1 cellular context compared by ENCODE assay signal in the genomic region with DNA sequence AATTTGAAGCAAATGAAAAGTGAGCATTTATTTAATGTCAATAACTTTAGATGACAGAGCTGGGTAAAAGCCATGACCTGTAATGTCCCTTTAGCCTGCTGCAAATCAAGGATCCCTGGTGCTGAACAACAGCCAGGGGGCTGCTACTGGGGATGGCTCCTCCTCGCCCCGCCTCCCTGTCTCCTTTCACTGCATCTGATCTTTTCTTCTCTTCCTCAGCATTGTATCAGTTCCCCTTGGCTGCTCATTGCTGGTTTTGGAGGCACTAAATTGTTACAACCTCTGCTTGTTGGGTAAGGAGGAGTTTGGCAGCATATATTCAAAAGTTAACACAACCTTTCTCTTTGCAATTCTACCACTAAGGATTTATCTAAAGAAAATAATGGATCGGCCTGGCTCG.
TF ChIP-seq lines count a peak whose summit lies in the region.

No MANE protein-coding gene starts in this region.

TF ChIP-seq in WTC11, 78 proteins besides CTCF, POLR2A, EP300 and RAD21 (continued from another document):
- TF ChIP-seq, protein P1, sequence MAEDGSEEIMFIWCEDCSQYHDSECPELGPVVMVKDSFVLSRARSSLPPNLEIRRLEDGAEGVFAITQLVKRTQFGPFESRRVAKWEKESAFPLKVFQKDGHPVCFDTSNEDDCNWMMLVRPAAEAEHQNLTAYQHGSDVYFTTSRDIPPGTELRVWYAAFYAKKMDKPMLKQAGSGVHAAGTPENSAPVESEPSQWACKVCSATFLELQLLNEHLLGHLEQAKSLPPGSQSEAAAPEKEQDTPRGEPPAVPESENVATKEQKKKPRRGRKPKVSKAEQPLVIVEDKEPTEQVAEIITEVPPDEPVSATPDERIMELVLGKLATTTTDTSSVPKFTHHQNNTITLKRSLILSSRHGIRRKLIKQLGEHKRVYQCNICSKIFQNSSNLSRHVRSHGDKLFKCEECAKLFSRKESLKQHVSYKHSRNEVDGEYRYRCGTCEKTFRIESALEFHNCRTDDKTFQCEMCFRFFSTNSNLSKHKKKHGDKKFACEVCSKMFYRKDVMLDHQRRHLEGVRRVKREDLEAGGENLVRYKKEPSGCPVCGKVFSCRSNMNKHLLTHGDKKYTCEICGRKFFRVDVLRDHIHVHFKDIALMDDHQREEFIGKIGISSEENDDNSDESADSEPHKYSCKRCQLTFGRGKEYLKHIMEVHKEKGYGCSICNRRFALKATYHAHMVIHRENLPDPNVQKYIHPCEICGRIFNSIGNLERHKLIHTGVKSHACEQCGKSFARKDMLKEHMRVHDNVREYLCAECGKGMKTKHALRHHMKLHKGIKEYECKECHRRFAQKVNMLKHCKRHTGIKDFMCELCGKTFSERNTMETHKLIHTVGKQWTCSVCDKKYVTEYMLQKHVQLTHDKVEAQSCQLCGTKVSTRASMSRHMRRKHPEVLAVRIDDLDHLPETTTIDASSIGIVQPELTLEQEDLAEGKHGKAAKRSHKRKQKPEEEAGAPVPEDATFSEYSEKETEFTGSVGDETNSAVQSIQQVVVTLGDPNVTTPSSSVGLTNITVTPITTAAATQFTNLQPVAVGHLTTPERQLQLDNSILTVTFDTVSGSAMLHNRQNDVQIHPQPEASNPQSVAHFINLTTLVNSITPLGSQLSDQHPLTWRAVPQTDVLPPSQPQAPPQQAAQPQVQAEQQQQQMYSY (CRISPR knock-in tag; IDR thresholded peaks at IDR 0.05) = no peak
- TF ChIP-seq, protein P2, sequence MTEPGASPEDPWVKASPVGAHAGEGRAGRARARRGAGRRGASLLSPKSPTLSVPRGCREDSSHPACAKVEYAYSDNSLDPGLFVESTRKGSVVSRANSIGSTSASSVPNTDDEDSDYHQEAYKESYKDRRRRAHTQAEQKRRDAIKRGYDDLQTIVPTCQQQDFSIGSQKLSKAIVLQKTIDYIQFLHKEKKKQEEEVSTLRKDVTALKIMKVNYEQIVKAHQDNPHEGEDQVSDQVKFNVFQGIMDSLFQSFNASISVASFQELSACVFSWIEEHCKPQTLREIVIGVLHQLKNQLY (CRISPR knock-in tag; IDR thresholded peaks at IDR 0.05) = no peak
- TF ChIP-seq, protein P3, sequence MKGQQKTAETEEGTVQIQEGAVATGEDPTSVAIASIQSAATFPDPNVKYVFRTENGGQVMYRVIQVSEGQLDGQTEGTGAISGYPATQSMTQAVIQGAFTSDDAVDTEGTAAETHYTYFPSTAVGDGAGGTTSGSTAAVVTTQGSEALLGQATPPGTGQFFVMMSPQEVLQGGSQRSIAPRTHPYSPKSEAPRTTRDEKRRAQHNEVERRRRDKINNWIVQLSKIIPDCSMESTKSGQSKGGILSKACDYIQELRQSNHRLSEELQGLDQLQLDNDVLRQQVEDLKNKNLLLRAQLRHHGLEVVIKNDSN (CRISPR knock-in tag; IDR thresholded peaks at IDR 0.05) = no peak
- TF ChIP-seq, protein P4, sequence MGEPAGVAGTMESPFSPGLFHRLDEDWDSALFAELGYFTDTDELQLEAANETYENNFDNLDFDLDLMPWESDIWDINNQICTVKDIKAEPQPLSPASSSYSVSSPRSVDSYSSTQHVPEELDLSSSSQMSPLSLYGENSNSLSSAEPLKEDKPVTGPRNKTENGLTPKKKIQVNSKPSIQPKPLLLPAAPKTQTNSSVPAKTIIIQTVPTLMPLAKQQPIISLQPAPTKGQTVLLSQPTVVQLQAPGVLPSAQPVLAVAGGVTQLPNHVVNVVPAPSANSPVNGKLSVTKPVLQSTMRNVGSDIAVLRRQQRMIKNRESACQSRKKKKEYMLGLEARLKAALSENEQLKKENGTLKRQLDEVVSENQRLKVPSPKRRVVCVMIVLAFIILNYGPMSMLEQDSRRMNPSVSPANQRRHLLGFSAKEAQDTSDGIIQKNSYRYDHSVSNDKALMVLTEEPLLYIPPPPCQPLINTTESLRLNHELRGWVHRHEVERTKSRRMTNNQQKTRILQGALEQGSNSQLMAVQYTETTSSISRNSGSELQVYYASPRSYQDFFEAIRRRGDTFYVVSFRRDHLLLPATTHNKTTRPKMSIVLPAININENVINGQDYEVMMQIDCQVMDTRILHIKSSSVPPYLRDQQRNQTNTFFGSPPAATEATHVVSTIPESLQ (CRISPR knock-in tag; IDR thresholded peaks at IDR 0.05) = no peak
- no peak for TF ChIP-seq HMGA2 (CRISPR knock-in tag; IDR thresholded peaks at IDR 0.05)
- TF ChIP-seq, protein P5, sequence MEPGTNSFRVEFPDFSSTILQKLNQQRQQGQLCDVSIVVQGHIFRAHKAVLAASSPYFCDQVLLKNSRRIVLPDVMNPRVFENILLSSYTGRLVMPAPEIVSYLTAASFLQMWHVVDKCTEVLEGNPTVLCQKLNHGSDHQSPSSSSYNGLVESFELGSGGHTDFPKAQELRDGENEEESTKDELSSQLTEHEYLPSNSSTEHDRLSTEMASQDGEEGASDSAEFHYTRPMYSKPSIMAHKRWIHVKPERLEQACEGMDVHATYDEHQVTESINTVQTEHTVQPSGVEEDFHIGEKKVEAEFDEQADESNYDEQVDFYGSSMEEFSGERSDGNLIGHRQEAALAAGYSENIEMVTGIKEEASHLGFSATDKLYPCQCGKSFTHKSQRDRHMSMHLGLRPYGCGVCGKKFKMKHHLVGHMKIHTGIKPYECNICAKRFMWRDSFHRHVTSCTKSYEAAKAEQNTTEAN (CRISPR knock-in tag; IDR thresholded peaks at IDR 0.05) = no peak
- TF ChIP-seq, protein P6, sequence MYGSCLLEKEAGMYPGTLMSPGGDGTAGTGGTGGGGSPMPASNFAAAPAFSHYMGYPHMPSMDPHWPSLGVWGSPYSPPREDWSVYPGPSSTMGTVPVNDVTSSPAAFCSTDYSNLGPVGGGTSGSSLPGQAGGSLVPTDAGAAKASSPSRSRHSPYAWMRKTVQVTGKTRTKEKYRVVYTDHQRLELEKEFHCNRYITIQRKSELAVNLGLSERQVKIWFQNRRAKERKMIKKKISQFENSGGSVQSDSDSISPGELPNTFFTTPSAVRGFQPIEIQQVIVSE (CRISPR knock-in tag; IDR thresholded peaks at IDR 0.05; ENCODE audit: borderline replicate concordance) = no peak
- TF ChIP-seq, protein P7, sequence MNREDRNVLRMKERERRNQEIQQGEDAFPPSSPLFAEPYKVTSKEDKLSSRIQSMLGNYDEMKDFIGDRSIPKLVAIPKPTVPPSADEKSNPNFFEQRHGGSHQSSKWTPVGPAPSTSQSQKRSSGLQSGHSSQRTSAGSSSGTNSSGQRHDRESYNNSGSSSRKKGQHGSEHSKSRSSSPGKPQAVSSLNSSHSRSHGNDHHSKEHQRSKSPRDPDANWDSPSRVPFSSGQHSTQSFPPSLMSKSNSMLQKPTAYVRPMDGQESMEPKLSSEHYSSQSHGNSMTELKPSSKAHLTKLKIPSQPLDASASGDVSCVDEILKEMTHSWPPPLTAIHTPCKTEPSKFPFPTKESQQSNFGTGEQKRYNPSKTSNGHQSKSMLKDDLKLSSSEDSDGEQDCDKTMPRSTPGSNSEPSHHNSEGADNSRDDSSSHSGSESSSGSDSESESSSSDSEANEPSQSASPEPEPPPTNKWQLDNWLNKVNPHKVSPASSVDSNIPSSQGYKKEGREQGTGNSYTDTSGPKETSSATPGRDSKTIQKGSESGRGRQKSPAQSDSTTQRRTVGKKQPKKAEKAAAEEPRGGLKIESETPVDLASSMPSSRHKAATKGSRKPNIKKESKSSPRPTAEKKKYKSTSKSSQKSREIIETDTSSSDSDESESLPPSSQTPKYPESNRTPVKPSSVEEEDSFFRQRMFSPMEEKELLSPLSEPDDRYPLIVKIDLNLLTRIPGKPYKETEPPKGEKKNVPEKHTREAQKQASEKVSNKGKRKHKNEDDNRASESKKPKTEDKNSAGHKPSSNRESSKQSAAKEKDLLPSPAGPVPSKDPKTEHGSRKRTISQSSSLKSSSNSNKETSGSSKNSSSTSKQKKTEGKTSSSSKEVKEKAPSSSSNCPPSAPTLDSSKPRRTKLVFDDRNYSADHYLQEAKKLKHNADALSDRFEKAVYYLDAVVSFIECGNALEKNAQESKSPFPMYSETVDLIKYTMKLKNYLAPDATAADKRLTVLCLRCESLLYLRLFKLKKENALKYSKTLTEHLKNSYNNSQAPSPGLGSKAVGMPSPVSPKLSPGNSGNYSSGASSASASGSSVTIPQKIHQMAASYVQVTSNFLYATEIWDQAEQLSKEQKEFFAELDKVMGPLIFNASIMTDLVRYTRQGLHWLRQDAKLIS (CRISPR knock-in tag; IDR thresholded peaks at IDR 0.05; ENCODE audit: borderline replicate concordance) = no peak
- TF ChIP-seq, protein P8, sequence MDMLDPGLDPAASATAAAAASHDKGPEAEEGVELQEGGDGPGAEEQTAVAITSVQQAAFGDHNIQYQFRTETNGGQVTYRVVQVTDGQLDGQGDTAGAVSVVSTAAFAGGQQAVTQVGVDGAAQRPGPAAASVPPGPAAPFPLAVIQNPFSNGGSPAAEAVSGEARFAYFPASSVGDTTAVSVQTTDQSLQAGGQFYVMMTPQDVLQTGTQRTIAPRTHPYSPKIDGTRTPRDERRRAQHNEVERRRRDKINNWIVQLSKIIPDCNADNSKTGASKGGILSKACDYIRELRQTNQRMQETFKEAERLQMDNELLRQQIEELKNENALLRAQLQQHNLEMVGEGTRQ (CRISPR knock-in tag; IDR thresholded peaks at IDR 0.05) = no peak
- TF ChIP-seq ELF4 (CRISPR knock-in tag; IDR thresholded peaks at IDR 0.05; ENCODE audit: low read depth) = no peak
- TF ChIP-seq, protein P9, sequence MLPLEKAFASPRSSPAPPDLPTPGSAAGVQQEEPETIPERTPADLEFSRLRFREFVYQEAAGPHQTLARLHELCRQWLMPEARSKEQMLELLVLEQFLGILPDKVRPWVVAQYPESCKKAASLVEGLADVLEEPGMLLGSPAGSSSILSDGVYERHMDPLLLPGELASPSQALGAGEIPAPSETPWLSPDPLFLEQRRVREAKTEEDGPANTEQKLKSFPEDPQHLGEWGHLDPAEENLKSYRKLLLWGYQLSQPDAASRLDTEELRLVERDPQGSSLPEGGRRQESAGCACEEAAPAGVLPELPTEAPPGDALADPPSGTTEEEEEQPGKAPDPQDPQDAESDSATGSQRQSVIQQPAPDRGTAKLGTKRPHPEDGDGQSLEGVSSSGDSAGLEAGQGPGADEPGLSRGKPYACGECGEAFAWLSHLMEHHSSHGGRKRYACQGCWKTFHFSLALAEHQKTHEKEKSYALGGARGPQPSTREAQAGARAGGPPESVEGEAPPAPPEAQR (CRISPR knock-in tag; IDR thresholded peaks at IDR 0.05) = no peak
- TF ChIP-seq ZNF416 (CRISPR knock-in tag; IDR thresholded peaks at IDR 0.05) = no peak
- TF ChIP-seq TCF7 (CRISPR knock-in tag; IDR thresholded peaks at IDR 0.05; ENCODE audit: low read depth) = no peak
- no peak for TF ChIP-seq CREM (CRISPR knock-in tag; IDR thresholded peaks at IDR 0.05)
- TF ChIP-seq, protein P10, sequence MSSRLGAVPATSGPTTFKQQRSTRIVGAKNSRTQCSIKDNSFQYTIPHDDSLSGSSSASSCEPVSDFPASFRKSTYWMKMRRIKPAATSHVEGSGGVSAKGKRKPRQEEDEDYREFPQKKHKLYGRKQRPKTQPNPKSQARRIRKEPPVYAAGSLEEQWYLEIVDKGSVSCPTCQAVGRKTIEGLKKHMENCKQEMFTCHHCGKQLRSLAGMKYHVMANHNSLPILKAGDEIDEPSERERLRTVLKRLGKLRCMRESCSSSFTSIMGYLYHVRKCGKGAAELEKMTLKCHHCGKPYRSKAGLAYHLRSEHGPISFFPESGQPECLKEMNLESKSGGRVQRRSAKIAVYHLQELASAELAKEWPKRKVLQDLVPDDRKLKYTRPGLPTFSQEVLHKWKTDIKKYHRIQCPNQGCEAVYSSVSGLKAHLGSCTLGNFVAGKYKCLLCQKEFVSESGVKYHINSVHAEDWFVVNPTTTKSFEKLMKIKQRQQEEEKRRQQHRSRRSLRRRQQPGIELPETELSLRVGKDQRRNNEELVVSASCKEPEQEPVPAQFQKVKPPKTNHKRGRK (CRISPR knock-in tag; IDR thresholded peaks at IDR 0.05; ENCODE audit: borderline replicate concordance) = no peak
- TF ChIP-seq CREB1 (CRISPR knock-in tag; IDR thresholded peaks at IDR 0.05) = no peak
- no peak for TF ChIP-seq SMAD4 (CRISPR knock-in tag; IDR thresholded peaks at IDR 0.05)
